27 cellular contexts compared by ENCODE assay signal in genomic region chr3:133734305-133734704, GRCh38.
"Had no signal": no experiment of that assay in that cellular context is flagged by ENCODE, and none has a peak within 500 bp of the region (broad histone marks: within the 10 kb centered on the region; RNA-seq: fewer than 3 reads in every experiment).

No MANE protein-coding gene starts in this region.

- H3K4me3 ChIP-seq: adrenal gland, body of pancreas, breast epithelium, MG63, SJCRH30, SK-N-MC had no signal

- H3K4me1 ChIP-seq: adrenal gland, breast epithelium, SJCRH30 had no signal

- FAIRE-seq: astrocyte, TTC549 had no signal

- H3K36me3 ChIP-seq: adrenal gland, breast epithelium, MG63, SJCRH30 had no signal

- ATAC-seq: activated CD4-positive, alpha-beta T cell treated with anti-CD3 and anti-CD28 coated beads for 36 hours; activated CD8-positive, alpha-beta T cell treated with anti-CD3 and anti-CD28 coated beads, Interleukin-2, amount 10 ng/mL, durations not matched to agents 7 days and 5 days; Panc1 had no signal

- H3K27ac ChIP-seq: adrenal gland, breast epithelium, SJCRH30, SK-N-MC had no signal

- DNase-seq: activated CD4-positive, alpha-beta T cell treated with anti-CD3 and anti-CD28 coated beads for 36 hours; activated CD4-positive, alpha-beta T cell treated with anti-CD3 and anti-CD28 coated beads, Interleukin-2, amount 10 ng/mL, durations not matched to agents 7 days and 5 days; activated CD4-positive, alpha-beta T cell treated with anti-CD3 and anti-CD28 coated beads, Interleukin-2, amount 50 U/mL, for 48 hours; activated CD8-positive, alpha-beta T cell treated with anti-CD3 and anti-CD28 coated beads, Interleukin-2, amount 10 ng/mL, durations not matched to agents 7 days and 5 days; activated gamma-delta T cell; activated naive CD4-positive, alpha-beta T cell treated with Interleukin-2 at 50 U/mL for 16 hours; activated T-cell treated with anti-CD3 and anti-CD28 coated beads, Interleukin-2, amount 50 U/mL, for 24 hours; adrenal gland; KG1; MG63; NCI-H1105; NCI-H1417 treated with DMSO at 0.1 percent for 48 hours; NCI-H1694; NCI-H1930; NCI-H2081 treated with DMSO at 0.1 percent for 48 hours; NCI-H345; NCI-H524 treated with DMSO at 0.1 percent for 48 hours; NK-92 treated with Interleukin-12 subunit alpha and Interleukin-12 subunit beta, amount 100 ng/mL, for 24 hours; SHP77; SJCRH30; T1000 had no signal

- H3K27me3 ChIP-seq: adrenal gland, body of pancreas, breast epithelium, SJCRH30 had no signal

- H3K9me3 ChIP-seq: adrenal gland, body of pancreas, breast epithelium, SJCRH30 had no signal
